In genomic region chr9:2846115-2846514, GRCh38 we compare ENCODE assay signal across 23 cellular contexts. TPM values are rescaled to one million over a fixed set of nuclear protein-coding genes. Genes with fewer than 3 reads are reported as not detected.
DNase-seq lines count a peak whose midpoint lies in the region; ATAC-seq, FAIRE-seq and TF ChIP-seq lines count a peak whose summit lies in the region.
"Had no signal": no experiment of that assay in that cellular context is flagged by ENCODE, and none has a peak within 500 bp of the region (broad histone marks: within the 10 kb centered on the region; RNA-seq: fewer than 3 reads in every experiment).

No MANE protein-coding gene starts in this region.

- no peaks in the 10 kb centered on the region for H3K27me3 Mint-ChIP-seq in CD14-positive monocyte (ENCODE audit: low read depth in 3 of 3)
- no peaks in the 10 kb centered on the region for H3K27me3 Mint-ChIP-seq in T-helper 17 cell
- H3K27me3 Mint-ChIP-seq: B cell; CD4-positive, alpha-beta memory T cell; CD8-positive, alpha-beta memory T cell had no signal

- no peaks in the 10 kb centered on the region; the same call in 1 of the 2 replicates for H4K20me1 ChIP-seq in HepG2 (ENCODE audit: insufficient read depth, low read length)
- peaks cover 13% of the 10 kb centered on the region for H4K20me1 ChIP-seq in Loucy (ENCODE audit: insufficient read depth, low read length, poor library complexity, severe bottlenecking)

- in situ Hi-C loops in HepG2 (cut with HindIII; ENCODE audit: extremely low pct_ligation_motif_present, low pct_unique_long_range_greater_than_20kb): loop anchor here (25.0 kb wide), 2 partner anchors 666 to 834 kb away; partner anchors contain the start of gene SMARCA2

- H3K27ac ChIP-seq in HepG2 (ENCODE audit: extremely low read length, insufficient read depth, low read length) (no peak overlapping the region), right lobe of liver (no peak overlapping the region)
- H3K27ac ChIP-seq: 22Rv1; A549; BLaER1 treated with 17β-estradiol and CSF1 and Interleukin-3, amounts not matched to agents 10 nM and 100 nM; C4-2B had no signal

- no peak for DNase-seq in HepG2 (ENCODE audit: low spot score)
- no peak for DNase-seq in right lobe of liver
- DNase-seq in CD14-positive monocyte (ENCODE audit: low spot score): no peak
- DNase-seq in T-helper 17 cell: no peak
- DNase-seq: AML-193; CD4-positive, alpha-beta memory T cell; CD4-positive, CD25-positive, alpha-beta regulatory T cell; CD8-positive, alpha-beta memory T cell; COR-L47; DMS 273 treated with DMSO at 0.1 percent for 48 hours; DMS153; DMS53; DMS79; GF-D8 had no signal

- H3K36me3 ChIP-seq in HepG2 (replicated peaks in 1 of 2; ENCODE audit: control insufficient read depth in 1 of 2, insufficient read depth in 2 of 2, low read length in 2 of 2) (no peaks in the 10 kb centered on the region), right lobe of liver (no peaks in the 10 kb centered on the region), Loucy (ENCODE audit: insufficient read depth, low read length) (no peaks in the 10 kb centered on the region)

- H3K4me1 Mint-ChIP-seq in CD14-positive monocyte: peaks cover 8% of the 10 kb centered on the region
- H3K4me1 Mint-ChIP-seq in T-helper 17 cell: peaks cover 12% of the 10 kb centered on the region

- H3K4me2 ChIP-seq in HepG2 (ENCODE audit: low read depth, low read length) (no peak overlapping the region), Loucy (ENCODE audit: low read depth, low read length, poor library complexity, severe bottlenecking) (peak overlapping the region; percentile 99)

- H3K9me3 ChIP-seq in HepG2 (ENCODE audit: low read length) (no peaks in the 10 kb centered on the region), right lobe of liver (no peaks in the 10 kb centered on the region), Loucy (ENCODE audit: insufficient read depth, low read depth, low read length) (no peaks in the 10 kb centered on the region), T-helper 17 cell (ENCODE audit: control insufficient read depth, low read length, poor library complexity, severe bottlenecking) (no peaks in the 10 kb centered on the region)
- H3K9me3 ChIP-seq: A549; BLaER1 treated with 17β-estradiol and CSF1 and Interleukin-3, amounts not matched to agents 10 nM and 100 nM had no signal

- TF ChIP-seq RAD21 in HepG2 (CRISPR knock-in tag; IDR thresholded peaks at IDR 0.05): no peak

- no peak for ATAC-seq in HepG2
- no peak for ATAC-seq in right lobe of liver
- ATAC-seq in T-helper 17 cell: no peak
- ATAC-seq: A549 had no signal

- 95% methylated on average over 3 of the region's 4 CpGs for WGBS in HepG2 (ENCODE audit: low lambda C conversion rate)
- WGBS in right lobe of liver (ENCODE audit: insufficient coverage, low coverage, low lambda C conversion rate, missing lambda C conversion rate): 100% methylated on average over 2 of the region's 4 CpGs

- TF ChIP-seq POLR2A in HepG2 (IDR thresholded peaks at IDR 0.05; ENCODE audit: insufficient read depth in 1 of 2, low read depth in 2 of 2, low read length in 2 of 2): no peak
- TF ChIP-seq POLR2A in right lobe of liver (IDR thresholded peaks at IDR 0.05): no peak

- TF ChIP-seq EP300 in HepG2 (IDR thresholded peaks at IDR 0.05; ENCODE audit: low read depth in 2 of 2, low read length in 2 of 2) (no peak), HepG2 (CRISPR knock-in tag; IDR thresholded peaks at IDR 0.05; ENCODE audit: borderline replicate concordance) (no peak)

- H3K36me3 Mint-ChIP-seq in CD14-positive monocyte (no peaks in the 10 kb centered on the region), T-helper 17 cell (ENCODE audit: low read depth) (no peaks in the 10 kb centered on the region)
- H3K36me3 Mint-ChIP-seq: CD4-positive, alpha-beta memory T cell; CD4-positive, CD25-positive, alpha-beta regulatory T cell; CD8-positive, alpha-beta memory T cell had no signal

- CTCF ChIA-PET in HepG2 (lab: Yijun Ruan, JAX; ENCODE audit: low intra/inter-chr PET ratio, low total read pairs): no interaction called here

- H3K27me3 ChIP-seq in HepG2 (ENCODE audit: control insufficient read depth in 1 of 2, insufficient read depth in 2 of 2, low read length in 2 of 2) (no peaks in the 10 kb centered on the region; a peak in 1 of 5 replicates), right lobe of liver (no peaks in the 10 kb centered on the region), Loucy (ENCODE audit: insufficient read depth, low read length, poor library complexity, severe bottlenecking) (no peaks in the 10 kb centered on the region)
- H3K27me3 ChIP-seq: BLaER1 treated with 17β-estradiol and CSF1 and Interleukin-3, amounts not matched to agents 10 nM and 100 nM had no signal

- H3K9ac ChIP-seq in HepG2 (ENCODE audit: insufficient read depth, low read depth, low read length) (no peak overlapping the region), Loucy (ENCODE audit: low read depth, low read length, poor library complexity, severe bottlenecking) (no peak overlapping the region)

- no peaks in the 10 kb centered on the region for H3K9me2 ChIP-seq in Loucy (replicated peaks; ENCODE audit: low read depth, low read length)

- H2AFZ ChIP-seq in HepG2 (ENCODE audit: low read length) (no peak overlapping the region), Loucy (ENCODE audit: low read length) (no peak overlapping the region)

- H3K79me2 ChIP-seq in HepG2 (ENCODE audit: insufficient read depth, low read length) (peaks cover 35% of the 10 kb centered on the region), Loucy (ENCODE audit: insufficient read depth, low read length) (peaks cover 38% of the 10 kb centered on the region)

- peaks cover 27% of the 10 kb centered on the region for H3K4me1 ChIP-seq in HepG2 (ENCODE audit: insufficient read depth, low read length)
- H3K4me1 ChIP-seq in right lobe of liver: peaks cover 0 to 16% (median 8%) of the 10 kb centered on the region in 4 donors
- peaks cover 30% of the 10 kb centered on the region for H3K4me1 ChIP-seq in Loucy (ENCODE audit: insufficient read depth, low read length, poor library complexity, severe bottlenecking)

- no TSS peak for BruUV-seq in HepG2 (replicated peaks; lab: Mats Ljungman, UMichigan)

- intact Hi-C loops in HepG2 (cut with micrococcal nuclease; ENCODE audit: unreplicated experiment) (no loop called here), right lobe of liver (cut with DNase I) (no loop called here), CD14-positive monocyte (cut with micrococcal nuclease) (loop anchor here in 1 of 2 donors (10.0 kb wide), 2 partner anchors 679 to 831 kb away; partner anchors contain the start of genes RFX3 and SMARCA2)

- POLR2A ChIA-PET in HepG2 (lab: Yijun Ruan, JAX): no interaction called here

- no peak overlapping the region for H3K4me3 Mint-ChIP-seq in CD14-positive monocyte
- H3K4me3 Mint-ChIP-seq in T-helper 17 cell: no peak overlapping the region
- H3K4me3 Mint-ChIP-seq: B cell had no signal

- peak overlapping the region in 1 of 7 donors; percentile 37 for H3K27ac Mint-ChIP-seq in CD14-positive monocyte
- no peak overlapping the region for H3K27ac Mint-ChIP-seq in T-helper 17 cell
- H3K27ac Mint-ChIP-seq: B cell; CD4-positive, CD25-positive, alpha-beta regulatory T cell had no signal

- H3K9me3 Mint-ChIP-seq in CD14-positive monocyte: peaks cover 0 to 2% (median 0%) of the 10 kb centered on the region in 7 donors
- H3K9me3 Mint-ChIP-seq: CD4-positive, alpha-beta memory T cell had no signal

- no peaks in the 10 kb centered on the region for H3F3A ChIP-seq in Loucy (ENCODE audit: low read depth)

- no peak overlapping the region for H3K4me3 ChIP-seq in HepG2 (replicated peaks in 1 of 3; ENCODE audit: insufficient read depth in 1 of 3, low read depth in 2 of 3, low read length in 3 of 3)
- no peak overlapping the region for H3K4me3 ChIP-seq in right lobe of liver
- no peak overlapping the region for H3K4me3 ChIP-seq in Loucy (ENCODE audit: low read length, poor library complexity, severe bottlenecking)

- FAIRE-seq in HepG2 (lab: Jason Lieb, UNC): no peak
- FAIRE-seq: A549, G401.6, GM12891, GM19239 had no signal

- no peak for TF ChIP-seq CTCF in HepG2 (CRISPR knock-in tag; IDR thresholded peaks at IDR 0.05)
- no peak for TF ChIP-seq CTCF in right lobe of liver (IDR thresholded peaks at IDR 0.05)
- TF ChIP-seq CTCF in Loucy (conservative IDR thresholded peaks at IDR 0.05; ENCODE audit: low read length): no peak
- no peak for TF ChIP-seq CTCF in CD14-positive monocyte (IDR thresholded peaks at IDR 0.05)

RNA-seq across cellular contexts. Expression of gene PUM3, which starts 2.2 kb away (rescaled TPM):
- total RNA-seq in HepG2 (2016; rRNA removed; fragmentation: Illumina TruSeq; extraction: Trizol): 83.4 and 93.4 TPM in 2 replicates
- 31.6 and 35.5 TPM in 2 replicates for total RNA-seq in HepG2 (2016; cell fraction: cytosol; rRNA removed; fragmentation: Illumina TruSeq; extraction: Trizol; ENCODE audit: low read depth)
- 84.7 and 92.1 TPM in 2 replicates for total RNA-seq in HepG2 (2016; cell fraction: insoluble cytoplasmic fraction; rRNA removed; fragmentation: Illumina TruSeq; extraction: Trizol)
- 27.5 and 35.9 TPM in 2 replicates for total RNA-seq in HepG2 (2016; cell fraction: membrane; rRNA removed; fragmentation: Illumina TruSeq; extraction: Trizol)
- total RNA-seq in HepG2 (2016; cell fraction: nucleus; rRNA removed; fragmentation: Illumina TruSeq; extraction: Trizol): 91.9 and 111 TPM in 2 replicates
- 15.1 and 18.3 TPM in 2 replicates for polyA plus RNA-seq in HepG2 (2011; rRNA removed)
- polyA plus RNA-seq in HepG2 (2011; cell fraction: cytosol; rRNA removed): 8.3 and 11.5 TPM in 2 replicates
- polyA plus RNA-seq in HepG2 (2011; cell fraction: nucleus; rRNA removed): 17.6 and 19.5 TPM in 2 replicates
- polyA plus RNA-seq in HepG2 (2012): 25.6 and 27.4 TPM in 2 replicates
- polyA plus RNA-seq in HepG2 (2016; cell fraction: cytosol; fragmentation: Illumina TruSeq; extraction: Trizol; ENCODE audit: low read depth): 3.1 and 4.0 TPM in 2 replicates
- 72.7 and 85.6 TPM in 2 replicates for polyA plus RNA-seq in HepG2 (2016; cell fraction: insoluble cytoplasmic fraction; fragmentation: Illumina TruSeq; extraction: Trizol; ENCODE audit: low read depth)
- polyA plus RNA-seq in HepG2 (2016; cell fraction: membrane; fragmentation: Illumina TruSeq; extraction: Trizol; ENCODE audit: low read depth): 7.5 and 9.6 TPM in 2 replicates
- polyA plus RNA-seq in HepG2 (2016; cell fraction: nucleus; fragmentation: Illumina TruSeq; extraction: Trizol; ENCODE audit: insufficient read depth, low read depth): 69.1 and 80.7 TPM in 2 replicates
- polyA minus RNA-seq in HepG2 (2011; rRNA and poly(A)+ RNA removed; ENCODE audit: low replicate concordance): 11.4 and 23.9 TPM in 2 replicates
- polyA minus RNA-seq in HepG2 (2011; cell fraction: cytosol; rRNA and poly(A)+ RNA removed): 9.7 and 12.0 TPM in 2 replicates
- polyA minus RNA-seq in HepG2 (2011; cell fraction: nucleus; rRNA and poly(A)+ RNA removed): 107 and 109 TPM in 2 replicates
- total RNA-seq in right lobe of liver: 10 to 100 TPM in 5 of 6 experiments, 1 to 10 TPM in 1; 6.8 to 20.5 (median 16.9) TPM
- 1 to 10 TPM; 5.9 to 6.6 TPM for polyA plus RNA-seq in CD14-positive monocyte
- 10 to 100 TPM; 29.9 to 31.4 TPM for total RNA-seq in T-helper 17 cell
